8 cellular contexts compared by ENCODE assay signal in the genomic region with DNA sequence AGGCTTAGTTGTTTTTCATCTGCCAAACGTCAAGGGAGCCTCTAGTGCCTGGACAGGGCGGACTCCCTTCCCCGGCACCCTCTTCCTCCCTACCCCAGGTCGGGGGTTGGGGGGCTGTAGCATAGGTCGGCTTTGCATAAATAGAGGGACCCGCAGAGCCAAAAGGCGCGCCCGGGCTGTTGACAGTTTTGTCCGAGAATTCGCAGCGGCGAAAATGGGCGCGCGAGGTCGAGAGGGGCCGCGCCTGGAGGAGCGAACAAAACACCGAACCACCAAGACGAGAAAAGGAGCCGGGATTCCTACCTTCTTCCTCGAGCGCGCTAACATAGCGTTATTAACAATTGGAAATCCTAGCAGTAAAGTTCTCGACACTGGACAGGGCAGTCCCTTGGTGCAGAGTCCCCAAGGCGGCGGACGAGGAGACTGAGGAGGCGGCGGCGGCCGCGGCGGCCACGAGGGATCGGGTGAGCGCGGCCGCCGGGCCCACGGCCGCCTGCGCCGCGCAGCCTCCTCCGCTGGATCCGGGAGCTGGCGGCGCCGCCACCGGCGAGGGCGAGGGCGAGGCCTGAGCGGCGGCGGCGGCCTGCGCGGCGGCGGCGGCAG. TPM values are rescaled to one million over a fixed set of nuclear protein-coding genes. Genes with fewer than 3 reads are reported as not detected.
DNase-seq lines count a peak whose midpoint lies in the region; ATAC-seq and TF ChIP-seq lines count a peak whose summit lies in the region.

No MANE protein-coding gene starts in this region.

- CTCF ChIA-PET in OCI-LY7 (lab: Charles Lee; ENCODE audit: unreplicated experiment), result no interaction called here

- H3K36me3 ChIP-seq in OCI-LY7 (ENCODE audit: insufficient read depth, low read length), result no peaks in the 10 kb centered on the region
- no peaks in the 10 kb centered on the region for H3K36me3 ChIP-seq in effector memory CD4-positive, alpha-beta T cell (ENCODE audit: control insufficient read depth, insufficient read depth, low read length)

- peak overlapping the region; percentile 44 for H3K4me3 ChIP-seq in OCI-LY7 (ENCODE audit: low read depth, low read length, poor library complexity, severe bottlenecking)
- H3K4me3 ChIP-seq in effector memory CD4-positive, alpha-beta T cell (ENCODE audit: insufficient read depth, low read depth, low read length, poor library complexity, severe bottlenecking), result peak overlapping the region; percentile 24

- no TSS peak for BruUV-seq in OCI-LY7 (replicated peaks; lab: Mats Ljungman, UMichigan)

- no peaks in the 10 kb centered on the region for H3K79me2 ChIP-seq in OCI-LY7 (ENCODE audit: insufficient read depth, low read depth, low read length)

- DNase-seq in NCI-H1092 treated with DMSO at 0.1 percent for 48 hours (lab: John Stamatoyannopoulos, UW), result peak; percentile 34
- DNase-seq in NCI-H1092 (lab: John Stamatoyannopoulos, UW), result no peak
- DNase-seq in OCI-LY7 (ENCODE audit: low spot score), result no peak
- DNase-seq in effector memory CD4-positive, alpha-beta T cell, result no peak
- peak; percentile 81 for DNase-seq in retina
- DNase-seq in SHP77 treated with DMSO at 0.1 percent for 48 hours (lab: John Stamatoyannopoulos, UW), result no peak
- DNase-seq in NCI-H446 (lab: John Stamatoyannopoulos, UW), result no peak

- intact Hi-C loops in OCI-LY7 (cut with micrococcal nuclease; ENCODE audit: unreplicated experiment), result loop anchor here (5.0 to 10.0 kb wide), 3 partner anchors 312 to 489 kb away; partner anchors contain the start of gene FCHO2

- H2AFZ ChIP-seq in OCI-LY7 (ENCODE audit: low read length), result no peak overlapping the region

- peak overlapping the region; percentile 59 for H3K4me2 ChIP-seq in OCI-LY7 (ENCODE audit: low read length)

- H3K27me3 ChIP-seq in effector memory CD4-positive, alpha-beta T cell (replicated peaks; ENCODE audit: control insufficient read depth, insufficient read depth, low read length, poor library complexity, severe bottlenecking), result peaks cover 84% of the 10 kb centered on the region

- TF ChIP-seq CTCF in OCI-LY7 (conservative IDR thresholded peaks at IDR 0.05; ENCODE audit: low read length), result no peak

- peaks cover 12% of the 10 kb centered on the region for H3K4me1 ChIP-seq in OCI-LY7 (ENCODE audit: insufficient read depth, low read length, poor library complexity, severe bottlenecking)
- H3K4me1 ChIP-seq in effector memory CD4-positive, alpha-beta T cell (ENCODE audit: control insufficient read depth, insufficient read depth, low read length, poor library complexity, severe bottlenecking), result peaks cover 18% of the 10 kb centered on the region

- POLR2A ChIA-PET in OCI-LY7 (lab: Charles Lee), result no interaction called here

- ATAC-seq in esophagus mucosa, result no peak

- H3K9me2 ChIP-seq in OCI-LY7 (ENCODE audit: insufficient read depth, low read length), result no peaks in the 10 kb centered on the region

- no peaks in the 10 kb centered on the region for H3K9me3 ChIP-seq in OCI-LY7 (ENCODE audit: low read length)
- H3K9me3 ChIP-seq in effector memory CD4-positive, alpha-beta T cell (ENCODE audit: control insufficient read depth, low read length), result no peaks in the 10 kb centered on the region

- no peaks in the 10 kb centered on the region for H4K20me1 ChIP-seq in OCI-LY7 (ENCODE audit: insufficient read depth, low read length)

- no peak overlapping the region for H3K27ac ChIP-seq in OCI-LY7 (ENCODE audit: low read depth, low read length, poor library complexity, severe bottlenecking)
- no peak overlapping the region for H3K27ac ChIP-seq in effector memory CD4-positive, alpha-beta T cell (ENCODE audit: insufficient read depth, low read length, poor library complexity, severe bottlenecking)

RNA-seq across cellular contexts. Expression of gene FOXD1, which starts 1.8 kb away (rescaled TPM):
- 0.75 and 1.5 TPM in 2 replicates for total RNA-seq in OCI-LY7 (2014; rRNA removed; shearing (Covaris generic))
- total RNA-seq in OCI-LY7 (2022), result 4.7 and 5.6 TPM in 2 replicates
- total RNA-seq in esophagus mucosa, result 0.88 TPM

RNA-seq across cellular contexts. Expression of gene BTF3, which starts 51.5 kb away (rescaled TPM):
- total RNA-seq in OCI-LY7 (2014; rRNA removed; shearing (Covaris generic)), result 350 and 372 TPM in 2 replicates
- total RNA-seq in OCI-LY7 (2022) (736 and 805 TPM in 2 replicates), esophagus mucosa (764 TPM)

Comparison
In these comparisons a context has a peak if more than half of its experiments do, and no peak if none do; other contexts are left out.
1. DNase-seq: peak in NCI-H1092 treated with DMSO at 0.1 percent for 48 hours (single experiment) and retina (single experiment); none in NCI-H1092 (single experiment), OCI-LY7 (single experiment), effector memory CD4-positive, alpha-beta T cell (0 of 3), SHP77 treated with DMSO at 0.1 percent for 48 hours (single experiment) and NCI-H446 (0 of 2).